1 cellular context compared by ENCODE assay signal in the genomic region with DNA sequence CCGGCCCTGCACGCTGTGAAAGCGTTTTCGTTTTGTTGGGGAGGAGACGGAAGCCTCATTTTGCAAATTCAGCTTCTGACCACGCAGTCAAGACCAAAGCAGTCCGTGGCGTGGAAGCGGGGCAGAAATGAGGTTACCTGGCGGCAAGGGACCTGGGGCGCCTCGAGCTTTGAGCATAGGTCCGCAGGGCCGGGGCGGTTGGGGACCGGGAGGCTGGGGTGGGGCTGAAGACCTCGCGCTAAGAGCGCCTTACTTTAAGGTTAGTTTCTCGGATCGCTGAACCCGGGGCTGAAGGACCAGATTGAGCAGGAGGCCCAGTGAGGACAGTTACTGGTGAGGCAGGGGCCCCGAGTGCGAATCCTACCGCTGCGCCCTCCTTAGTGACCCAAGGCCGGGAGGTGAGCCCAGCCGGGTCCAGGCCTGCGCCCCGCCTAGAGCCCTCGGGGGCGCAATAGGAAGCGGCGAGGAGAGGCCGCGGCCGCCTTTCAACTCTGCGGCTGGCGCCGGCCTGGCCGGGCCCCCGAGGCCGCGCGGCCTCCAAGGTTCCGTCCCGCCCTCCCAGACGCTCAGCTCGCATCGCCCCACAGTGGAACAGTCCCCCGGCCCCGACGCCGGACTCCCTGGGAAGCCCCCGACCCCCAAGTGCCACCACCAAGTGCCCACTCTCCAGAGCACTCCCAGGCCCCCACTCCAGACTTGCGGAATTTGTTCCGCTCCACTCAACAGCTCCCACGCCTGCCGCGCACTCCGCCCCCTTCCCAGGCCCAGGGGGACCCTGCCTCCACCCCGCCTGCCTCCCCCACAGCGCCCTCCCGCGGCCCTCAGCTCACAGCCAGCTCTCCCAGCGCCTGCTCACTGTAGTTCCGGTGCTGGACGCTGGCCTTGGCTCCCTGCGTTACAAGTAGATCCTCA.
A peak's percentile ranks its signal among the peaks of the same experiment; 100 is the strongest.
TF ChIP-seq lines count a peak whose summit lies in the region.

No MANE protein-coding gene starts in this region.

TF ChIP-seq in H1, 55 proteins besides CTCF, POLR2A, EP300 and RAD21:
- TF ChIP-seq BACH1 (IDR thresholded peaks at IDR 0.05; ENCODE audit: low read length), result 0 out of 2 replicates have a peak, but pooled peaks have one; percentile 5
- TF ChIP-seq KDM5A (IDR thresholded peaks at IDR 0.05; ENCODE audit: low read length), result no peak
- TF ChIP-seq SAP30 (IDR thresholded peaks at IDR 0.05; ENCODE audit: insufficient read depth, insufficient replicate concordance, low read length), result no peak
- TF ChIP-seq RNF2 (IDR thresholded peaks at IDR 0.05; ENCODE audit: borderline replicate concordance, low read depth, low read length, missing control alignments, poor library complexity, severe bottlenecking), result peak; percentile 41
- peak; percentile 80 for TF ChIP-seq SUZ12 (IDR thresholded peaks at IDR 0.05; ENCODE audit: low read length)
- TF ChIP-seq EZH2 (IDR thresholded peaks at IDR 0.05; ENCODE audit: low read depth, low read length, severe bottlenecking), result peak; percentile 72
- TF ChIP-seq, protein P1, sequence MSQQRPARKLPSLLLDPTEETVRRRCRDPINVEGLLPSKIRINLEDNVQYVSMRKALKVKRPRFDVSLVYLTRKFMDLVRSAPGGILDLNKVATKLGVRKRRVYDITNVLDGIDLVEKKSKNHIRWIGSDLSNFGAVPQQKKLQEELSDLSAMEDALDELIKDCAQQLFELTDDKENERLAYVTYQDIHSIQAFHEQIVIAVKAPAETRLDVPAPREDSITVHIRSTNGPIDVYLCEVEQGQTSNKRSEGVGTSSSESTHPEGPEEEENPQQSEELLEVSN (IDR thresholded peaks at IDR 0.05), result no peak
